In genomic region chr9:114336157-114336556, GRCh38 we compare ENCODE assay signal across 22 cellular contexts. TPM values are rescaled to one million over a fixed set of nuclear protein-coding genes. Genes with fewer than 3 reads are reported as not detected.
"Had no signal": no experiment of that assay in that cellular context is flagged by ENCODE, and none has a peak within 500 bp of the region (broad histone marks: within the 10 kb centered on the region; RNA-seq: fewer than 3 reads in every experiment).

No MANE protein-coding gene starts in this region.

- H3K27ac ChIP-seq: brain microvascular endothelial cell, esophagus muscularis mucosa, heart right ventricle, tibial nerve had no signal

- H3K4me1 Mint-ChIP-seq: nephron had no signal

- H3K27ac Mint-ChIP-seq: activated B cell treated with CpG ODN at 0.5 μM for 24 hours; activated T-helper 1 cell treated with anti-CD3 and anti-CD28 coated beads, Interleukin-12 subunit alpha, Interleukin-12 subunit beta, Interleukin-2, Interleukin-4 antibody, amounts not matched to agents 30 ng/mL and 10 ng/mL and 1 ng/mL, durations not matched to agents 14 hours and 24 hours and 36 hours; nephron; T-helper 2 cell treated with Interferon-gamma antibody and Interleukin-4, amounts not matched to agents 5 μg/mL and 100 μg/mL, for 36 hours had no signal

- H3K9me3 Mint-ChIP-seq: activated B cell treated with CpG ODN at 0.5 μM for 24 hours, nephron had no signal

- FAIRE-seq: TTC549, urothelium cell line had no signal

- H3K4me3 ChIP-seq: esophagus muscularis mucosa, heart right ventricle, tibial nerve had no signal

- H3K27me3 Mint-ChIP-seq: activated B cell treated with CpG ODN at 0.5 μM for 24 hours had no signal

- H3K4me3 Mint-ChIP-seq: activated B cell treated with CpG ODN at 0.5 μM for 24 hours; activated T-helper 1 cell treated with anti-CD3 and anti-CD28 coated beads, Interleukin-12 subunit alpha, Interleukin-12 subunit beta, Interleukin-2, Interleukin-4 antibody, amounts not matched to agents 30 ng/mL and 10 ng/mL and 1 ng/mL, durations not matched to agents 14 hours and 24 hours and 36 hours; nephron; T-helper 2 cell treated with Interferon-gamma antibody and Interleukin-4, amounts not matched to agents 5 μg/mL and 100 μg/mL, for 36 hours had no signal

- ATAC-seq: heart right ventricle; left ventricle myocardium superior; stimulated activated naive CD8-positive, alpha-beta T cell treated with anti-CD3 and anti-CD28 coated beads, Interleukin-15, Interleukin-2, amounts not matched to agents 100 U/mL and 50 U/mL, for 24 hours had no signal

- H3K4me1 ChIP-seq: esophagus muscularis mucosa, tibial nerve had no signal

- H3K27me3 ChIP-seq: brain microvascular endothelial cell, esophagus muscularis mucosa, heart right ventricle, tibial nerve had no signal

- H3K9me3 ChIP-seq: esophagus muscularis mucosa, heart right ventricle, tibial nerve had no signal

- DNase-seq: activated B cell treated with CpG ODN at 0.5 μM for 24 hours; activated CD4-positive, alpha-beta T cell treated with anti-CD3 and anti-CD28 coated beads for 4 hours; aorta; brain microvascular endothelial cell; cortex of kidney; heart right ventricle; left ventricle myocardium superior; mesenchymal stem cell; nucleus accumbens; stimulated activated CD4-positive, alpha-beta T cell treated with anti-CD3 and anti-CD28 coated beads, Interleukin-12 subunit alpha, Interleukin-12 subunit beta, amount 100 ng/mL, for 4 hours; stimulated activated CD4-positive, alpha-beta T cell treated with anti-CD3 and anti-CD28 coated beads, Interleukin-1b, Interleukin-23, amount 100 ng/mL, for 48 hours; stimulated activated CD8-positive, alpha-beta memory T cell treated with anti-CD3 and anti-CD28 coated beads, Interleukin-4, amount 100 ng/mL, for 48 hours; stimulated activated naive CD8-positive, alpha-beta T cell treated with anti-CD3 and anti-CD28 coated beads, Interleukin-15, Interleukin-2, amounts not matched to agents 100 U/mL and 50 U/mL, for 24 hours; substantia nigra had no signal

RNA-seq across cellular contexts. Expression of gene ORM2, which starts 6.5 kb away (rescaled TPM):
- total RNA-seq: activated B cell treated with CpG ODN at 0.5 μM for 24 hours; activated CD8-positive, alpha-beta memory T cell treated with anti-CD3 and anti-CD28 coated beads for 36 hours; activated T-helper 1 cell treated with anti-CD3 and anti-CD28 coated beads, Interleukin-12 subunit alpha, Interleukin-12 subunit beta, Interleukin-2, Interleukin-4 antibody, amounts not matched to agents 30 ng/mL and 10 ng/mL and 1 ng/mL, durations not matched to agents 14 hours and 24 hours and 36 hours; aorta; esophagus muscularis mucosa; heart right ventricle; left ventricle myocardium superior; tibial nerve had no signal
- polyA plus RNA-seq: aorta had no signal

RNA-seq across cellular contexts. Expression of gene ORM1, which starts 13.3 kb away (rescaled TPM):
- total RNA-seq: activated B cell treated with CpG ODN at 0.5 μM for 24 hours; activated CD8-positive, alpha-beta memory T cell treated with anti-CD3 and anti-CD28 coated beads for 36 hours; activated T-helper 1 cell treated with anti-CD3 and anti-CD28 coated beads, Interleukin-12 subunit alpha, Interleukin-12 subunit beta, Interleukin-2, Interleukin-4 antibody, amounts not matched to agents 30 ng/mL and 10 ng/mL and 1 ng/mL, durations not matched to agents 14 hours and 24 hours and 36 hours; left ventricle myocardium superior; tibial nerve had no signal
